Comparison of ENCODE assay signal across 9 cellular contexts in genomic region chr18:31041346-31042067, GRCh38. TPM values are rescaled to one million over a fixed set of nuclear protein-coding genes. Genes with fewer than 3 reads are reported as not detected.
DNase-seq lines count a peak whose midpoint lies in the region; ATAC-seq and TF ChIP-seq lines count a peak whose summit lies in the region.
"Had no signal": no experiment of that assay in that cellular context is flagged by ENCODE, and none has a peak within 500 bp of the region (broad histone marks: within the 10 kb centered on the region; RNA-seq: fewer than 3 reads in every experiment).

No MANE protein-coding gene starts in this region.

- no peak for TF ChIP-seq CTCF in GM20000 (IDR thresholded peaks at IDR 0.05; ENCODE audit: extremely low read depth, missing control alignments)

- H3K9me3 Mint-ChIP-seq in activated CD8-positive, alpha-beta T cell treated with anti-CD3 and anti-CD28 coated beads, Interleukin-2, amount 10 ng/mL, durations not matched to agents 7 days and 5 days (ENCODE audit: insufficient read depth), result peaks cover 5% of the 10 kb centered on the region

- POLR2A ChIA-PET in activated CD8-positive, alpha-beta T cell treated with anti-CD3 and anti-CD28 coated beads, Interleukin-2, amount 10 ng/mL, durations not matched to agents 7 days and 5 days (lab: Charles Lee), result no interaction called here

- CTCF ChIA-PET in activated CD8-positive, alpha-beta T cell treated with anti-CD3 and anti-CD28 coated beads, Interleukin-2, amount 10 ng/mL, durations not matched to agents 7 days and 5 days (lab: Charles Lee), result no interaction called here

- intact Hi-C loops in left ventricle myocardium superior (cut with micrococcal nuclease), result no loop called here

- peak overlapping the region; percentile 48 for H3K4me3 ChIP-seq in rectal smooth muscle tissue (ENCODE audit: low read length)

- no peak overlapping the region for H3K27ac Mint-ChIP-seq in activated CD8-positive, alpha-beta T cell treated with anti-CD3 and anti-CD28 coated beads, Interleukin-2, amount 10 ng/mL, durations not matched to agents 7 days and 5 days
- H3K27ac Mint-ChIP-seq: immature natural killer cell had no signal

- peaks cover 6% of the 10 kb centered on the region for H3K36me3 Mint-ChIP-seq in activated CD8-positive, alpha-beta T cell treated with anti-CD3 and anti-CD28 coated beads, Interleukin-2, amount 10 ng/mL, durations not matched to agents 7 days and 5 days (ENCODE audit: low read depth)

- H3K4me3 Mint-ChIP-seq in activated CD8-positive, alpha-beta T cell treated with anti-CD3 and anti-CD28 coated beads, Interleukin-2, amount 10 ng/mL, durations not matched to agents 7 days and 5 days, result peak overlapping the region; percentile 8

- H3K4me1 Mint-ChIP-seq in activated CD8-positive, alpha-beta T cell treated with anti-CD3 and anti-CD28 coated beads, Interleukin-2, amount 10 ng/mL, durations not matched to agents 7 days and 5 days (ENCODE audit: low read depth), result peaks cover 5% of the 10 kb centered on the region
- H3K4me1 Mint-ChIP-seq: immature natural killer cell had no signal

- ATAC-seq in activated CD8-positive, alpha-beta T cell treated with anti-CD3 and anti-CD28 coated beads, Interleukin-2, amount 10 ng/mL, durations not matched to agents 7 days and 5 days, result no peak
- ATAC-seq in left ventricle myocardium superior, result no peak

- no peak overlapping the region for H3K9ac ChIP-seq in rectal smooth muscle tissue (ENCODE audit: low read length)

- peaks cover 16% of the 10 kb centered on the region for H3K27me3 ChIP-seq in rectal smooth muscle tissue (ENCODE audit: control insufficient read depth, insufficient read depth, low read length)

- no peaks in the 10 kb centered on the region for H3K4me1 ChIP-seq in rectal smooth muscle tissue (ENCODE audit: control insufficient read depth, insufficient read depth, low read length)

- no peaks in the 10 kb centered on the region for H3K36me3 ChIP-seq in rectal smooth muscle tissue (ENCODE audit: control insufficient read depth, insufficient read depth, low read length)

- H3K27ac ChIP-seq in rectal smooth muscle tissue (ENCODE audit: low read depth, low read length), result no peak overlapping the region

- DNase-seq in GM20000 (ENCODE audit: low spot score) (peak; percentile 25), left ventricle myocardium superior (peak; percentile 23), NCI-H187 treated with DMSO at 0.1 percent for 48 hours (lab: John Stamatoyannopoulos, UW) (no peak), NCI-H446 (lab: John Stamatoyannopoulos, UW) (no peak), pons (ENCODE audit: low spot score) (no peak)
- no peak for DNase-seq in activated CD8-positive, alpha-beta T cell treated with anti-CD3 and anti-CD28 coated beads, Interleukin-2, amount 10 ng/mL, durations not matched to agents 7 days and 5 days
- DNase-seq in NK-92 treated with Interleukin-12 subunit alpha and Interleukin-12 subunit beta, amount 100 ng/mL, for 24 hours (lab: John Stamatoyannopoulos, UW), result no peak
- DNase-seq: immature natural killer cell had no signal

- H3K27me3 Mint-ChIP-seq in activated CD8-positive, alpha-beta T cell treated with anti-CD3 and anti-CD28 coated beads, Interleukin-2, amount 10 ng/mL, durations not matched to agents 7 days and 5 days (ENCODE audit: low read depth), result peaks cover 35% of the 10 kb centered on the region

RNA-seq across cellular contexts. Expression of gene DSC3, which starts 1.0 kb away (rescaled TPM):
- total RNA-seq in activated CD8-positive, alpha-beta T cell treated with anti-CD3 and anti-CD28 coated beads, Interleukin-2, amount 10 ng/mL, durations not matched to agents 7 days and 5 days, result not detected
- total RNA-seq in left ventricle myocardium superior, result 0.10 TPM

Comparison
In these comparisons a context has a peak if more than half of its experiments do, and no peak if none do; other contexts are left out.
1. DNase-seq: peak in GM20000 (single experiment) and left ventricle myocardium superior (single experiment); none in activated CD8-positive, alpha-beta T cell treated with anti-CD3 and anti-CD28 coated beads, Interleukin-2, amount 10 ng/mL, durations not matched to agents 7 days and 5 days (single experiment), NCI-H187 treated with DMSO at 0.1 percent for 48 hours (single experiment), NK-92 treated with Interleukin-12 subunit alpha and Interleukin-12 subunit beta, amount 100 ng/mL, for 24 hours (single experiment), NCI-H446 (0 of 2) and pons (single experiment).